ENCODE assay signal across 1 cellular context in the genomic region with DNA sequence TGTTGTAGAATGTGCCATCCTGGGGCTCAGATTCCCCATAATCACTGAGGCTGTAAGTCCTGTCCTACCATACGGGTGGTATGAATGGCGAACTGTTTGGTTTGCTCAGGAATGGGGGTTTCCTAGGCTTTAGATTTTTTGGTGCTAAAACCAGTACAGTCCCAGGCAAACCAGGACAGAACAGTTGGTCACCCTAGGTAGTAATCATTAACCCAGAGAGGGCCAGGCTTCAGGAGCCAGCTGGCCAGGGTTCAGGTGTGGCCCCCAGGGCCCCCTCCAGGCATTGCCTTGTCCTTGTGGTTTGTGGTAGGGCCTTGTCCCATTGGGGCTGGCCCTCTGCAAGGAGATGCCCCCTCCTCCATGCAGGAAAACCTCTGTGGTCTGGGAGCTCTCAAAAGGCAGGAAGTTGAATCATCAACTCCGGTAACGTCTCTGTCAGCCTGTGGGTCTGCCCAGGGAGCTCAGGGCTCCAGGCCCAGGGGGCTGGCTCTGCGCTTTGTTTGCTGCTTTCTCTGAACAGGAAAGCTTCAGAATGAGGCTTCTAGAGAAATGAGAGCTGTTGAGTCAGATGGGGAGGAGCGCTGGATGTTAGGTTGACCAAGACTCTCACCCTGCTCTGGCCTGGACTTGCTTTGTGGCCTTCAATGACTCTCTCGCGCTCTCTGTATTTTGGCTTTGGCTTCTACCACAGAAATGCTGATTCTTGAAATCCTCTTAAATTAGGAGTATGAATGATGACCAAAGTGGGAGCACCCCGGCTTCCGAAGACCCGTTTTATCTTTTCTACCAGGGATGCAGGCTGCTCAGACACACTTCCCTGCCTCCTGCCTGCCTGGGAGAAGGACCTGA.
TF ChIP-seq lines count a peak whose summit lies in the region.

No MANE protein-coding gene starts in this region.

TF ChIP-seq in HepG2, 621 proteins besides CTCF, POLR2A, EP300 and RAD21 (continued from another document):
- TF ChIP-seq, protein P1, sequence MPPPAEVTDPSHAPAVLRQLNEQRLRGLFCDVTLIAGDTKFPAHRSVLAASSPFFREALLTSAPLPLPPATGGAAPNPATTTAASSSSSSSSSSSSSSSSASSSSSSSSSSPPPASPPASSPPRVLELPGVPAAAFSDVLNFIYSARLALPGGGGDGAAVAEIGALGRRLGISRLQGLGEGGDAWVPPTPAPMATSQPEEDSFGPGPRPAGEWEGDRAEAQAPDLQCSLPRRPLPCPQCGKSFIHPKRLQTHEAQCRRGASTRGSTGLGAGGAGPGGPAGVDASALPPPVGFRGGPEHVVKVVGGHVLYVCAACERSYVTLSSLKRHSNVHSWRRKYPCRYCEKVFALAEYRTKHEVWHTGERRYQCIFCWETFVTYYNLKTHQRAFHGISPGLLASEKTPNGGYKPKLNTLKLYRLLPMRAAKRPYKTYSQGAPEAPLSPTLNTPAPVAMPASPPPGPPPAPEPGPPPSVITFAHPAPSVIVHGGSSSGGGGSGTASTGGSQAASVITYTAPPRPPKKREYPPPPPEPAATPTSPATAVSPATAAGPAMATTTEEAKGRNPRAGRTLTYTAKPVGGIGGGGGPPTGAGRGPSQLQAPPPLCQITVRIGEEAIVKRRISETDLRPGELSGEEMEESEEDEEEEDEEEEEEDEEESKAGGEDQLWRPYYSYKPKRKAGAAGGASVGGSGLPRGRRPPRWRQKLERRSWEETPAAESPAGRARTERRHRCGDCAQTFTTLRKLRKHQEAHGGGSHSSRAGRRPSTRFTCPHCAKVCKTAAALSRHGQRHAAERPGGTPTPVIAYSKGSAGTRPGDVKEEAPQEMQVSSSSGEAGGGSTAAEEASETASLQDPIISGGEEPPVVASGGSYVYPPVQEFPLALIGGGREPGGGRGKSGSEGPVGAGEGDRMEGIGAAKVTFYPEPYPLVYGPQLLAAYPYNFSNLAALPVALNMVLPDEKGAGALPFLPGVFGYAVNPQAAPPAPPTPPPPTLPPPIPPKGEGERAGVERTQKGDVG (CRISPR knock-in tag; IDR thresholded peaks at IDR 0.05; ENCODE audit: borderline replicate concordance): 0 out of 2 replicates have a peak, but pooled peaks have one; percentile 9
- TF ChIP-seq, protein P2, sequence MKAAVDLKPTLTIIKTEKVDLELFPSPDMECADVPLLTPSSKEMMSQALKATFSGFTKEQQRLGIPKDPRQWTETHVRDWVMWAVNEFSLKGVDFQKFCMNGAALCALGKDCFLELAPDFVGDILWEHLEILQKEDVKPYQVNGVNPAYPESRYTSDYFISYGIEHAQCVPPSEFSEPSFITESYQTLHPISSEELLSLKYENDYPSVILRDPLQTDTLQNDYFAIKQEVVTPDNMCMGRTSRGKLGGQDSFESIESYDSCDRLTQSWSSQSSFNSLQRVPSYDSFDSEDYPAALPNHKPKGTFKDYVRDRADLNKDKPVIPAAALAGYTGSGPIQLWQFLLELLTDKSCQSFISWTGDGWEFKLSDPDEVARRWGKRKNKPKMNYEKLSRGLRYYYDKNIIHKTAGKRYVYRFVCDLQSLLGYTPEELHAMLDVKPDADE (CRISPR knock-in tag; IDR thresholded peaks at IDR 0.05): no peak
- no peak for TF ChIP-seq FOXK1 (CRISPR knock-in tag; IDR thresholded peaks at IDR 0.05; ENCODE audit: borderline replicate concordance, low read depth)
- no peak for TF ChIP-seq ZC3H13 (CRISPR knock-in tag; IDR thresholded peaks at IDR 0.05)
- TF ChIP-seq ZNF775 (CRISPR knock-in tag; IDR thresholded peaks at IDR 0.05; ENCODE audit: borderline replicate concordance): no peak
- peak; percentile 58; the same call in 1 of the 2 replicates for TF ChIP-seq ZFP41 (CRISPR knock-in tag; IDR thresholded peaks at IDR 0.05; ENCODE audit: borderline replicate concordance)
- no peak for TF ChIP-seq JUN (CRISPR knock-in tag; IDR thresholded peaks at IDR 0.05)
- TF ChIP-seq SYNCRIP (IDR thresholded peaks at IDR 0.05; ENCODE audit: insufficient read depth, low read depth, low read length): no peak
- TF ChIP-seq, protein P3, sequence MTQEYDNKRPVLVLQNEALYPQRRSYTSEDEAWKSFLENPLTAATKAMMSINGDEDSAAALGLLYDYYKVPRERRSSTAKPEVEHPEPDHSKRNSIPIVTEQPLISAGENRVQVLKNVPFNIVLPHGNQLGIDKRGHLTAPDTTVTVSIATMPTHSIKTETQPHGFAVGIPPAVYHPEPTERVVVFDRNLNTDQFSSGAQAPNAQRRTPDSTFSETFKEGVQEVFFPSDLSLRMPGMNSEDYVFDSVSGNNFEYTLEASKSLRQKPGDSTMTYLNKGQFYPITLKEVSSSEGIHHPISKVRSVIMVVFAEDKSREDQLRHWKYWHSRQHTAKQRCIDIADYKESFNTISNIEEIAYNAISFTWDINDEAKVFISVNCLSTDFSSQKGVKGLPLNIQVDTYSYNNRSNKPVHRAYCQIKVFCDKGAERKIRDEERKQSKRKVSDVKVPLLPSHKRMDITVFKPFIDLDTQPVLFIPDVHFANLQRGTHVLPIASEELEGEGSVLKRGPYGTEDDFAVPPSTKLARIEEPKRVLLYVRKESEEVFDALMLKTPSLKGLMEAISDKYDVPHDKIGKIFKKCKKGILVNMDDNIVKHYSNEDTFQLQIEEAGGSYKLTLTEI (CRISPR knock-in tag; conservative IDR thresholded peaks at IDR 0.05): no peak
- TF ChIP-seq TRIM24 (CRISPR knock-in tag; IDR thresholded peaks at IDR 0.05): no peak
- TF ChIP-seq, protein P4, sequence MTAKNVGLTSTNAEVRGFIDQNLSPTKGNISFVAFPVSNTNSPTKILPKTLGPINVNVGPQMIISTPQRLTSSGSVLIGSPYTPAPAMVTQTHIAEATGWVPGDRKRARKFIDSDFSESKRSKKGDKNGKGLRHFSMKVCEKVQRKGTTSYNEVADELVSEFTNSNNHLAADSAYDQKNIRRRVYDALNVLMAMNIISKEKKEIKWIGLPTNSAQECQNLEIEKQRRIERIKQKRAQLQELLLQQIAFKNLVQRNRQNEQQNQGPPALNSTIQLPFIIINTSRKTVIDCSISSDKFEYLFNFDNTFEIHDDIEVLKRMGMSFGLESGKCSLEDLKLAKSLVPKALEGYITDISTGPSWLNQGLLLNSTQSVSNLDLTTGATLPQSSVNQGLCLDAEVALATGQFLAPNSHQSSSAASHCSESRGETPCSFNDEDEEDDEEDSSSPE (CRISPR knock-in tag; IDR thresholded peaks at IDR 0.05): no peak; the same call in 1 of the 2 replicates
- no peak for TF ChIP-seq ARID2 (CRISPR knock-in tag; IDR thresholded peaks at IDR 0.05; ENCODE audit: borderline replicate concordance)
- no peak for TF ChIP-seq TEAD2 (CRISPR knock-in tag; IDR thresholded peaks at IDR 0.05)
- no peak for TF ChIP-seq ZNF773 (CRISPR knock-in tag; IDR thresholded peaks at IDR 0.05; ENCODE audit: borderline replicate concordance)
- no peak for TF ChIP-seq MTF1 (CRISPR knock-in tag; IDR thresholded peaks at IDR 0.05)
- no peak for TF ChIP-seq ZIK1 (CRISPR knock-in tag; IDR thresholded peaks at IDR 0.05; ENCODE audit: borderline replicate concordance, low read depth)
- TF ChIP-seq ZNF547 (CRISPR knock-in tag; IDR thresholded peaks at IDR 0.05): peak; percentile 53
